ENCODE assay signal across 9 cellular contexts in genomic region chr11:94926271-94926625, GRCh38. TPM values are rescaled to one million over a fixed set of nuclear protein-coding genes. Genes with fewer than 3 reads are reported as not detected.
DNase-seq lines count a peak whose midpoint lies in the region; ATAC-seq and TF ChIP-seq lines count a peak whose summit lies in the region.
"Had no signal": no experiment of that assay in that cellular context is flagged by ENCODE, and none has a peak within 500 bp of the region (broad histone marks: within the 10 kb centered on the region; RNA-seq: fewer than 3 reads in every experiment).

No MANE protein-coding gene starts in this region.

- no peaks in the 10 kb centered on the region for H3K9me3 ChIP-seq in upper lobe of right lung
- H3K9me3 ChIP-seq: SJSA1 had no signal

- H3K27me3 Mint-ChIP-seq in activated naive CD8-positive, alpha-beta T cell, result no peaks in the 10 kb centered on the region
- H3K27me3 Mint-ChIP-seq in activated naive CD8-positive, alpha-beta T cell treated with anti-CD3 and anti-CD28 coated beads, Interleukin-2, amount 50 U/mL, for 24 hours, result no peaks in the 10 kb centered on the region
- H3K27me3 Mint-ChIP-seq in naive thymus-derived CD8-positive, alpha-beta T cell, result peaks cover 0 to 4% (median 0%) of the 10 kb centered on the region in 5 donors
- no peaks in the 10 kb centered on the region for H3K27me3 Mint-ChIP-seq in T-helper 2 cell treated with Interferon-gamma antibody and Interleukin-4, amounts not matched to agents 5 μg/mL and 100 μg/mL, for 36 hours (ENCODE audit: low read depth)

- peak overlapping the region; percentile 8 for H3K4me3 Mint-ChIP-seq in activated naive CD8-positive, alpha-beta T cell
- no peak overlapping the region for H3K4me3 Mint-ChIP-seq in activated naive CD8-positive, alpha-beta T cell treated with anti-CD3 and anti-CD28 coated beads, Interleukin-2, amount 50 U/mL, for 24 hours
- H3K4me3 Mint-ChIP-seq in naive thymus-derived CD8-positive, alpha-beta T cell, result peak overlapping the region in 6 of 10 donors; percentile 58 to 75 (median 66)
- H3K4me3 Mint-ChIP-seq in T-helper 2 cell treated with Interferon-gamma antibody and Interleukin-4, amounts not matched to agents 5 μg/mL and 100 μg/mL, for 36 hours, result no peak overlapping the region

- H3K9me3 Mint-ChIP-seq in activated naive CD8-positive, alpha-beta T cell (ENCODE audit: low read depth), result no peaks in the 10 kb centered on the region
- peaks cover 13% of the 10 kb centered on the region for H3K9me3 Mint-ChIP-seq in activated naive CD8-positive, alpha-beta T cell treated with anti-CD3 and anti-CD28 coated beads, Interleukin-2, amount 50 U/mL, for 24 hours
- peaks cover 0 to 9% (median 0%) of the 10 kb centered on the region in 9 donors for H3K9me3 Mint-ChIP-seq in naive thymus-derived CD8-positive, alpha-beta T cell
- H3K9me3 Mint-ChIP-seq in T-helper 2 cell treated with Interferon-gamma antibody and Interleukin-4, amounts not matched to agents 5 μg/mL and 100 μg/mL, for 36 hours, result peaks cover 14% of the 10 kb centered on the region

- H3K27ac ChIP-seq in brain microvascular endothelial cell, result peak overlapping the region; percentile 79
- H3K27ac ChIP-seq in upper lobe of right lung, result peak overlapping the region; percentile 59

- no peak for DNase-seq in activated naive CD8-positive, alpha-beta T cell treated with anti-CD3 and anti-CD28 coated beads, Interleukin-2, amount 50 U/mL, for 24 hours
- DNase-seq in brain microvascular endothelial cell (no peak), upper lobe of right lung (no peak), inferior parietal cortex (ENCODE audit: extremely low spot score) (no peak), cerebellum (ENCODE audit: low spot score) (no peak)
- no peak for DNase-seq in naive thymus-derived CD8-positive, alpha-beta T cell
- DNase-seq in T-helper 2 cell treated with Interferon-gamma antibody and Interleukin-4, amounts not matched to agents 5 μg/mL and 100 μg/mL, for 36 hours (ENCODE audit: low spot score), result no peak

- POLR2A ChIA-PET in naive thymus-derived CD8-positive, alpha-beta T cell (lab: Charles Lee), result interaction anchor here (1.7 to 3.9 kb wide), 3 partner anchors 10 to 142 kb away, joined by 5 to 25 read pairs (median 18); partner anchors contain the start of genes CWC15, KDM4D and SRSF8

- H3K4me1 Mint-ChIP-seq in activated naive CD8-positive, alpha-beta T cell (ENCODE audit: low read depth), result peaks cover 52% of the 10 kb centered on the region
- peaks cover 32% of the 10 kb centered on the region for H3K4me1 Mint-ChIP-seq in activated naive CD8-positive, alpha-beta T cell treated with anti-CD3 and anti-CD28 coated beads, Interleukin-2, amount 50 U/mL, for 24 hours
- H3K4me1 Mint-ChIP-seq in naive thymus-derived CD8-positive, alpha-beta T cell, result peaks cover 39 to 56% (median 51%) of the 10 kb centered on the region in 4 donors
- peaks cover 27% of the 10 kb centered on the region for H3K4me1 Mint-ChIP-seq in T-helper 2 cell treated with Interferon-gamma antibody and Interleukin-4, amounts not matched to agents 5 μg/mL and 100 μg/mL, for 36 hours (ENCODE audit: low read depth)

- no peak for ATAC-seq in activated naive CD8-positive, alpha-beta T cell treated with anti-CD3 and anti-CD28 coated beads, Interleukin-2, amount 50 U/mL, for 24 hours
- no peak for ATAC-seq in naive thymus-derived CD8-positive, alpha-beta T cell
- ATAC-seq in upper lobe of right lung, result no peak

- peaks cover 10% of the 10 kb centered on the region for H3K36me3 Mint-ChIP-seq in activated naive CD8-positive, alpha-beta T cell
- H3K36me3 Mint-ChIP-seq in activated naive CD8-positive, alpha-beta T cell treated with anti-CD3 and anti-CD28 coated beads, Interleukin-2, amount 50 U/mL, for 24 hours (ENCODE audit: low read depth), result peaks cover 6% of the 10 kb centered on the region
- peaks cover 0 to 2% (median 0%) of the 10 kb centered on the region in 3 donors for H3K36me3 Mint-ChIP-seq in naive thymus-derived CD8-positive, alpha-beta T cell
- peaks cover 14% of the 10 kb centered on the region for H3K36me3 Mint-ChIP-seq in T-helper 2 cell treated with Interferon-gamma antibody and Interleukin-4, amounts not matched to agents 5 μg/mL and 100 μg/mL, for 36 hours (ENCODE audit: low read depth)

- peaks cover 49% of the 10 kb centered on the region for H3K4me1 ChIP-seq in upper lobe of right lung

- intact Hi-C loops in upper lobe of right lung (cut with DNase I), result no loop called here

- TF ChIP-seq CTCF in brain microvascular endothelial cell (IDR thresholded peaks at IDR 0.05; ENCODE audit: low read depth, low read length, missing control alignments) (no peak), upper lobe of right lung (IDR thresholded peaks at IDR 0.05) (no peak)

- no peak overlapping the region for H3K4me3 ChIP-seq in brain microvascular endothelial cell (ENCODE audit: low read depth, low read length)
- H3K4me3 ChIP-seq in upper lobe of right lung, result no peak overlapping the region
- H3K4me3 ChIP-seq: SJSA1 had no signal

- in situ Hi-C loops in brain microvascular endothelial cell (cut with HindIII; ENCODE audit: low pct_ligation_motif_present, low sequenced_read_pairs), result no loop called here

- H3K27ac Mint-ChIP-seq in activated naive CD8-positive, alpha-beta T cell, result peak overlapping the region; percentile 82
- no peak overlapping the region for H3K27ac Mint-ChIP-seq in activated naive CD8-positive, alpha-beta T cell treated with anti-CD3 and anti-CD28 coated beads, Interleukin-2, amount 50 U/mL, for 24 hours
- peak overlapping the region in 7 of 10 donors; percentile 86 to 97 (median 92) for H3K27ac Mint-ChIP-seq in naive thymus-derived CD8-positive, alpha-beta T cell
- no peak overlapping the region for H3K27ac Mint-ChIP-seq in T-helper 2 cell treated with Interferon-gamma antibody and Interleukin-4, amounts not matched to agents 5 μg/mL and 100 μg/mL, for 36 hours

- H3K27me3 ChIP-seq in brain microvascular endothelial cell (replicated peaks), result no peaks in the 10 kb centered on the region
- no peaks in the 10 kb centered on the region for H3K27me3 ChIP-seq in upper lobe of right lung
- H3K27me3 ChIP-seq: SJSA1 had no signal

- H3K36me3 ChIP-seq in brain microvascular endothelial cell (replicated peaks) (no peaks in the 10 kb centered on the region), upper lobe of right lung (no peaks in the 10 kb centered on the region)
- H3K36me3 ChIP-seq: SJSA1 had no signal

RNA-seq across cellular contexts. Expression of gene CWC15, which starts 47.1 kb away (rescaled TPM):
- total RNA-seq in naive thymus-derived CD8-positive, alpha-beta T cell, result 10 to 100 TPM; 88.0 to 90.0 TPM
- polyA plus RNA-seq in naive thymus-derived CD8-positive, alpha-beta T cell, result 10 to 100 TPM; 47.6 to 61.3 (median 51.5) TPM
- total RNA-seq in upper lobe of right lung (53.9 TPM), cerebellum (44.7 TPM)

RNA-seq across cellular contexts. Expression of gene KDM4D, which starts 47.3 kb away (rescaled TPM):
- 1 to 10 TPM in 1 of 2 experiments, under 1 TPM in 1; 0.69 to 1.2 TPM for total RNA-seq in naive thymus-derived CD8-positive, alpha-beta T cell
- polyA plus RNA-seq in naive thymus-derived CD8-positive, alpha-beta T cell, result under 1 TPM; 0.13 to 0.24 (median 0.17) TPM
- 0.52 TPM for total RNA-seq in upper lobe of right lung
- 1.8 TPM for total RNA-seq in cerebellum

Comparison
In these comparisons a context has a peak if more than half of its experiments do, and no peak if none do; other contexts are left out.
1. H3K27ac Mint-ChIP-seq: peak in activated naive CD8-positive, alpha-beta T cell (single experiment) and naive thymus-derived CD8-positive, alpha-beta T cell (7 of 10); none in activated naive CD8-positive, alpha-beta T cell treated with anti-CD3 and anti-CD28 coated beads, Interleukin-2, amount 50 U/mL, for 24 hours (single experiment) and T-helper 2 cell treated with Interferon-gamma antibody and Interleukin-4, amounts not matched to agents 5 μg/mL and 100 μg/mL, for 36 hours (single experiment).
2. H3K4me3 Mint-ChIP-seq: peak in activated naive CD8-positive, alpha-beta T cell (single experiment) and naive thymus-derived CD8-positive, alpha-beta T cell (6 of 10); none in activated naive CD8-positive, alpha-beta T cell treated with anti-CD3 and anti-CD28 coated beads, Interleukin-2, amount 50 U/mL, for 24 hours (single experiment) and T-helper 2 cell treated with Interferon-gamma antibody and Interleukin-4, amounts not matched to agents 5 μg/mL and 100 μg/mL, for 36 hours (single experiment).